ENCODE assay signal across 1 cellular context in the genomic region with DNA sequence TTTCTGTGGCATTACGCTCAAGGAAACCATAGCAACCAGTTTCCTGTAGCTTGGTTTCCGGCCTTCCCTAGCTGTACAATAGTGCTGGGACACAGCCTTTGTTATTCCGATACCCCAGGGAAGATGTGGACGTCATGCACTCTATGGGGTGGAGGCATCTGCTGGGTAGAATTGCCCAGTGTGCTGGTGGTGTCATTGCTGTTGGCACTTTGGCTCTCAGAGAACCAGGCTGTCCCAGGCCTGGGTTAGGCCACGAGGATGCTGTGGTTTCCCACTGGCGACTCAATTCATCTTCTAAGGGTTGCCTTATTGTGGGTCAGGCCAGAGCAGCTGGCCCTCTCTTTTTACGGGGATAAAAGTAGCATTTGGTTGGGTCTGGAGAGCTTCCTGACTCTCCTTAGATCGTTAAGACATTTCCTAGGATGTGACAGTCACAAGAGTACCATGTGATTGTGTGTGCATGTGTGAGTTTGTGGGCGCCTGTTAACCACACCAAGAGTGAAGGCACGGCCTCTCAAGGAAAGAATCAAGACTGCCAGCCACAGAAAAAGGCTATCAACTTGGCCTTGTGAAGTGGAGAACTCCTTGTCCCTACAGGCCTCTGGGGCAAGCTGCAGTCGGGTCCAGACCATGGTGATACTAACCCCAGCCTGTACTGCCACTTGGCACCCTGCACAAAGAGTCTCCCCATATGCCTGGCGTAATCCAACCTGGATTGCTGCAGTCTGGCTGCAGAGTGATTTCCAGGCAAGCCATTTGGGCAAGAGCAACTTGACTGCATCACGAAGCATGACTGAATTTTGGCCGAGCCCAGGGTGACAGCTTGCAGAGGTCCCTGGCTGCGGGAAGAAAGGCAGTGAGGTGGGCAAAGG.
TF ChIP-seq lines count a peak whose summit lies in the region.

No MANE protein-coding gene starts in this region.

TF ChIP-seq in H1, 55 proteins besides CTCF, POLR2A, EP300 and RAD21 (continued from another document):
- TF ChIP-seq, protein P1, sequence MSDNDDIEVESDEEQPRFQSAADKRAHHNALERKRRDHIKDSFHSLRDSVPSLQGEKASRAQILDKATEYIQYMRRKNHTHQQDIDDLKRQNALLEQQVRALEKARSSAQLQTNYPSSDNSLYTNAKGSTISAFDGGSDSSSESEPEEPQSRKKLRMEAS (IDR thresholded peaks at IDR 0.05) = no peak
- TF ChIP-seq CBX5 (IDR thresholded peaks at IDR 0.05; ENCODE audit: low read depth, low read length) (no peak), NANOG (IDR thresholded peaks at IDR 0.05; ENCODE audit: insufficient read depth, low read depth, low read length, poor library complexity, severe bottlenecking) (no peak)
- TF ChIP-seq, protein P2, sequence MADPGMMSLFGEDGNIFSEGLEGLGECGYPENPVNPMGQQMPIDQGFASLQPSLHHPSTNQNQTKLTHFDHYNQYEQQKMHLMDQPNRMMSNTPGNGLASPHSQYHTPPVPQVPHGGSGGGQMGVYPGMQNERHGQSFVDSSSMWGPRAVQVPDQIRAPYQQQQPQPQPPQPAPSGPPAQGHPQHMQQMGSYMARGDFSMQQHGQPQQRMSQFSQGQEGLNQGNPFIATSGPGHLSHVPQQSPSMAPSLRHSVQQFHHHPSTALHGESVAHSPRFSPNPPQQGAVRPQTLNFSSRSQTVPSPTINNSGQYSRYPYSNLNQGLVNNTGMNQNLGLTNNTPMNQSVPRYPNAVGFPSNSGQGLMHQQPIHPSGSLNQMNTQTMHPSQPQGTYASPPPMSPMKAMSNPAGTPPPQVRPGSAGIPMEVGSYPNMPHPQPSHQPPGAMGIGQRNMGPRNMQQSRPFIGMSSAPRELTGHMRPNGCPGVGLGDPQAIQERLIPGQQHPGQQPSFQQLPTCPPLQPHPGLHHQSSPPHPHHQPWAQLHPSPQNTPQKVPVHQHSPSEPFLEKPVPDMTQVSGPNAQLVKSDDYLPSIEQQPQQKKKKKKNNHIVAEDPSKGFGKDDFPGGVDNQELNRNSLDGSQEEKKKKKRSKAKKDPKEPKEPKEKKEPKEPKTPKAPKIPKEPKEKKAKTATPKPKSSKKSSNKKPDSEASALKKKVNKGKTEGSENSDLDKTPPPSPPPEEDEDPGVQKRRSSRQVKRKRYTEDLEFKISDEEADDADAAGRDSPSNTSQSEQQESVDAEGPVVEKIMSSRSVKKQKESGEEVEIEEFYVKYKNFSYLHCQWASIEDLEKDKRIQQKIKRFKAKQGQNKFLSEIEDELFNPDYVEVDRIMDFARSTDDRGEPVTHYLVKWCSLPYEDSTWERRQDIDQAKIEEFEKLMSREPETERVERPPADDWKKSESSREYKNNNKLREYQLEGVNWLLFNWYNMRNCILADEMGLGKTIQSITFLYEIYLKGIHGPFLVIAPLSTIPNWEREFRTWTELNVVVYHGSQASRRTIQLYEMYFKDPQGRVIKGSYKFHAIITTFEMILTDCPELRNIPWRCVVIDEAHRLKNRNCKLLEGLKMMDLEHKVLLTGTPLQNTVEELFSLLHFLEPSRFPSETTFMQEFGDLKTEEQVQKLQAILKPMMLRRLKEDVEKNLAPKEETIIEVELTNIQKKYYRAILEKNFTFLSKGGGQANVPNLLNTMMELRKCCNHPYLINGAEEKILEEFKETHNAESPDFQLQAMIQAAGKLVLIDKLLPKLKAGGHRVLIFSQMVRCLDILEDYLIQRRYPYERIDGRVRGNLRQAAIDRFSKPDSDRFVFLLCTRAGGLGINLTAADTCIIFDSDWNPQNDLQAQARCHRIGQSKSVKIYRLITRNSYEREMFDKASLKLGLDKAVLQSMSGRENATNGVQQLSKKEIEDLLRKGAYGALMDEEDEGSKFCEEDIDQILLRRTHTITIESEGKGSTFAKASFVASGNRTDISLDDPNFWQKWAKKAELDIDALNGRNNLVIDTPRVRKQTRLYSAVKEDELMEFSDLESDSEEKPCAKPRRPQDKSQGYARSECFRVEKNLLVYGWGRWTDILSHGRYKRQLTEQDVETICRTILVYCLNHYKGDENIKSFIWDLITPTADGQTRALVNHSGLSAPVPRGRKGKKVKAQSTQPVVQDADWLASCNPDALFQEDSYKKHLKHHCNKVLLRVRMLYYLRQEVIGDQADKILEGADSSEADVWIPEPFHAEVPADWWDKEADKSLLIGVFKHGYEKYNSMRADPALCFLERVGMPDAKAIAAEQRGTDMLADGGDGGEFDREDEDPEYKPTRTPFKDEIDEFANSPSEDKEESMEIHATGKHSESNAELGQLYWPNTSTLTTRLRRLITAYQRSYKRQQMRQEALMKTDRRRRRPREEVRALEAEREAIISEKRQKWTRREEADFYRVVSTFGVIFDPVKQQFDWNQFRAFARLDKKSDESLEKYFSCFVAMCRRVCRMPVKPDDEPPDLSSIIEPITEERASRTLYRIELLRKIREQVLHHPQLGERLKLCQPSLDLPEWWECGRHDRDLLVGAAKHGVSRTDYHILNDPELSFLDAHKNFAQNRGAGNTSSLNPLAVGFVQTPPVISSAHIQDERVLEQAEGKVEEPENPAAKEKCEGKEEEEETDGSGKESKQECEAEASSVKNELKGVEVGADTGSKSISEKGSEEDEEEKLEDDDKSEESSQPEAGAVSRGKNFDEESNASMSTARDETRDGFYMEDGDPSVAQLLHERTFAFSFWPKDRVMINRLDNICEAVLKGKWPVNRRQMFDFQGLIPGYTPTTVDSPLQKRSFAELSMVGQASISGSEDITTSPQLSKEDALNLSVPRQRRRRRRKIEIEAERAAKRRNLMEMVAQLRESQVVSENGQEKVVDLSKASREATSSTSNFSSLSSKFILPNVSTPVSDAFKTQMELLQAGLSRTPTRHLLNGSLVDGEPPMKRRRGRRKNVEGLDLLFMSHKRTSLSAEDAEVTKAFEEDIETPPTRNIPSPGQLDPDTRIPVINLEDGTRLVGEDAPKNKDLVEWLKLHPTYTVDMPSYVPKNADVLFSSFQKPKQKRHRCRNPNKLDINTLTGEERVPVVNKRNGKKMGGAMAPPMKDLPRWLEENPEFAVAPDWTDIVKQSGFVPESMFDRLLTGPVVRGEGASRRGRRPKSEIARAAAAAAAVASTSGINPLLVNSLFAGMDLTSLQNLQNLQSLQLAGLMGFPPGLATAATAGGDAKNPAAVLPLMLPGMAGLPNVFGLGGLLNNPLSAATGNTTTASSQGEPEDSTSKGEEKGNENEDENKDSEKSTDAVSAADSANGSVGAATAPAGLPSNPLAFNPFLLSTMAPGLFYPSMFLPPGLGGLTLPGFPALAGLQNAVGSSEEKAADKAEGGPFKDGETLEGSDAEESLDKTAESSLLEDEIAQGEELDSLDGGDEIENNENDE (IDR thresholded peaks at IDR 0.05; ENCODE audit: insufficient replicate concordance, low read length) = no peak
TF ChIP-seq in H1: peak in this region for 0.
